ENCODE assay signal across 24 cellular contexts in genomic region chr5:6115866-6116265, GRCh38.
"Had no signal": no experiment of that assay in that cellular context is flagged by ENCODE, and none has a peak within 500 bp of the region (broad histone marks: within the 10 kb centered on the region; RNA-seq: fewer than 3 reads in every experiment).

No MANE protein-coding gene starts in this region.

- H3K27me3 ChIP-seq: ascending aorta, cardiac muscle cell had no signal

- H3K9me3 ChIP-seq: ascending aorta had no signal

- H3K4me3 ChIP-seq: ascending aorta, cardiac muscle cell, PC-9 had no signal

- H3K4me1 Mint-ChIP-seq: activated CD4-positive, alpha-beta T cell treated with anti-CD3 and anti-CD28 coated beads, Interleukin-2, amount 10 ng/mL, durations not matched to agents 24 days and 14 days; activated naive CD4-positive, alpha-beta T cell treated with anti-CD3 and anti-CD28 coated beads, Interleukin-2, amount 50 U/mL, for 24 hours; activated naive CD8-positive, alpha-beta T cell treated with anti-CD3 and anti-CD28 coated beads, Interleukin-2, amount 10 ng/mL, durations not matched to agents 7 days and 5 days; central memory CD8-positive, alpha-beta T cell had no signal

- H3K36me3 Mint-ChIP-seq: activated naive CD4-positive, alpha-beta T cell treated with anti-CD3 and anti-CD28 coated beads, Interleukin-2, amount 50 U/mL, for 24 hours; activated naive CD8-positive, alpha-beta T cell treated with anti-CD3 and anti-CD28 coated beads, Interleukin-2, amount 10 ng/mL, durations not matched to agents 7 days and 5 days had no signal

- H3K4me3 Mint-ChIP-seq: activated CD4-positive, alpha-beta T cell treated with anti-CD3 and anti-CD28 coated beads, Interleukin-2, amount 10 ng/mL, durations not matched to agents 24 days and 14 days; activated CD8-positive, alpha-beta T cell treated with anti-CD3 and anti-CD28 coated beads, Interleukin-2, amount 10 ng/mL, durations not matched to agents 7 days and 5 days; activated naive CD4-positive, alpha-beta T cell treated with anti-CD3 and anti-CD28 coated beads, Interleukin-2, amount 50 U/mL, for 24 hours; activated naive CD8-positive, alpha-beta T cell treated with anti-CD3 and anti-CD28 coated beads, Interleukin-2, amount 10 ng/mL, durations not matched to agents 7 days and 5 days; activated T-cell treated with anti-CD3 and anti-CD28 coated beads, Interleukin-2, amount 50 U/mL, for 24 hours; central memory CD8-positive, alpha-beta T cell had no signal

- H3K4me1 ChIP-seq: ascending aorta had no signal

- H3K9me3 Mint-ChIP-seq: activated CD4-positive, alpha-beta T cell treated with anti-CD3 and anti-CD28 coated beads, Interleukin-2, amount 10 ng/mL, durations not matched to agents 24 days and 14 days; activated naive CD4-positive, alpha-beta T cell treated with anti-CD3 and anti-CD28 coated beads, Interleukin-2, amount 50 U/mL, for 24 hours; activated T-cell treated with anti-CD3 and anti-CD28 coated beads, Interleukin-2, amount 50 U/mL, for 24 hours; activated T-helper 2 cell treated with anti-CD3 and anti-CD28 coated beads, Interferon-gamma antibody, Interleukin-2, Interleukin-4, amounts not matched to agents 10 μg/mL and 5 μg/mL and 100 μg/mL, durations not matched to agents 14 hours and 24 hours and 36 hours; central memory CD8-positive, alpha-beta T cell had no signal

- H3K36me3 ChIP-seq: ascending aorta, cardiac muscle cell had no signal

- DNase-seq: activated CD4-positive, alpha-beta T cell treated with anti-CD3 and anti-CD28 coated beads, Interleukin-2, amount 10 ng/mL, durations not matched to agents 24 days and 14 days; activated CD4-positive, alpha-beta T cell treated with anti-CD3 and anti-CD28 coated beads, Interleukin-2, amount 50 U/mL, for 48 hours; activated CD8-positive, alpha-beta T cell treated with anti-CD3 and anti-CD28 coated beads, Interleukin-2, amount 10 ng/mL, durations not matched to agents 7 days and 5 days; activated gamma-delta T cell; activated naive CD4-positive, alpha-beta T cell treated with Interleukin-2 at 50 U/mL for 16 hours; activated naive CD8-positive, alpha-beta T cell treated with anti-CD3 and anti-CD28 coated beads, Interleukin-2, amount 10 ng/mL, durations not matched to agents 7 days and 5 days; activated T-cell treated with anti-CD3 and anti-CD28 coated beads, Interleukin-2, amount 50 U/mL, for 24 hours; amygdala; NCI-H1105; NCI-H1436 treated with DMSO at 0.1 percent for 48 hours; NCI-H1694 treated with DMSO at 0.1 percent for 48 hours; NCI-H2029 treated with DMSO at 0.1 percent for 48 hours; NCI-H2107; NCI-H345; NCI-H524 treated with DMSO at 0.1 percent for 48 hours; PC-9; SW 1271; T1000 had no signal

- H3K27ac Mint-ChIP-seq: activated CD4-positive, alpha-beta T cell treated with anti-CD3 and anti-CD28 coated beads, Interleukin-2, amount 10 ng/mL, durations not matched to agents 24 days and 14 days; activated CD8-positive, alpha-beta T cell treated with anti-CD3 and anti-CD28 coated beads, Interleukin-2, amount 10 ng/mL, durations not matched to agents 7 days and 5 days; activated naive CD4-positive, alpha-beta T cell treated with anti-CD3 and anti-CD28 coated beads, Interleukin-2, amount 50 U/mL, for 24 hours; activated naive CD8-positive, alpha-beta T cell treated with anti-CD3 and anti-CD28 coated beads, Interleukin-2, amount 10 ng/mL, durations not matched to agents 7 days and 5 days; activated T-cell treated with anti-CD3 and anti-CD28 coated beads, Interleukin-2, amount 50 U/mL, for 24 hours; activated T-helper 2 cell treated with anti-CD3 and anti-CD28 coated beads, Interferon-gamma antibody, Interleukin-2, Interleukin-4, amounts not matched to agents 10 μg/mL and 5 μg/mL and 100 μg/mL, durations not matched to agents 14 hours and 24 hours and 36 hours had no signal

- H3K27ac ChIP-seq: ascending aorta, cardiac muscle cell, PC-9, RWPE1 had no signal

- H3K27me3 Mint-ChIP-seq: activated CD4-positive, alpha-beta T cell treated with anti-CD3 and anti-CD28 coated beads, Interleukin-2, amount 10 ng/mL, durations not matched to agents 24 days and 14 days; activated naive CD4-positive, alpha-beta T cell treated with anti-CD3 and anti-CD28 coated beads, Interleukin-2, amount 50 U/mL, for 24 hours; activated naive CD8-positive, alpha-beta T cell treated with anti-CD3 and anti-CD28 coated beads, Interleukin-2, amount 10 ng/mL, durations not matched to agents 7 days and 5 days; central memory CD8-positive, alpha-beta T cell had no signal
